In the genomic region with DNA sequence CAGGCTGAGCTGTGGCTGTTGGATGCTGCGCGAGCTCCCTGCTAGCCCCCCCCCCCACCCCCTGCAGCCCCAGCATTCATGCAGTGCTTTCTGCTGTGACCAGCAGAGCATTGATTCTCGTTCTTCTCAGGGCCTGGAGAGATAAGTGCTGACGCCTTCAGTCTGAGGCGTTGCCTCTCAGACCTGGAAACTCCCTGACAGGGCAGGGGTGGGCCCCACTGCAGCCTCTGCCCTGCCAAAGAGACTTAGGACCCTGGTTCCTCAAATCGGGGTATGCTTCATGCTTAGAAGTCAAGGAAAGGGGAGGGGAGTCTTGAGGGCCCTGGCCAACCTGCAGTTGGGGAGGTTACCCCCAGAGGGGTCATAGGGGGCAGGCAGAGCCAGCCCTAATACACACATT, we compare ENCODE assay signal across 15 cellular contexts.
"Had no signal": no experiment of that assay in that cellular context is flagged by ENCODE, and none has a peak within 500 bp of the region (broad histone marks: within the 10 kb centered on the region; RNA-seq: fewer than 3 reads in every experiment).

No MANE protein-coding gene starts in this region.

- H3K9me3 Mint-ChIP-seq: activated CD4-positive, alpha-beta memory T cell treated with anti-CD3 and anti-CD28 coated beads, Interleukin-2, amount 10 ng/mL, durations not matched to agents 7 days and 5 days; nephron progenitor cell; T-helper 2 cell treated with Interferon-gamma antibody and Interleukin-4, amounts not matched to agents 5 μg/mL and 100 μg/mL, for 36 hours had no signal

- FAIRE-seq: bronchial epithelial cell, endothelial cell of umbilical vein had no signal

- H3K27me3 ChIP-seq: tibial nerve had no signal

- H3K27ac ChIP-seq: heart left ventricle, left ventricle myocardium inferior, tibial nerve, VCaP had no signal

- ATAC-seq: activated CD4-positive, alpha-beta T cell treated with anti-CD3 and anti-CD28 coated beads for 36 hours; heart left ventricle had no signal

- H3K27ac Mint-ChIP-seq: activated CD4-positive, alpha-beta memory T cell treated with anti-CD3 and anti-CD28 coated beads, Interleukin-2, amount 10 ng/mL, durations not matched to agents 7 days and 5 days; activated CD4-positive, alpha-beta T cell treated with anti-CD3 and anti-CD28 coated beads for 36 hours; nephron progenitor cell; T-helper 2 cell treated with Interferon-gamma antibody and Interleukin-4, amounts not matched to agents 5 μg/mL and 100 μg/mL, for 36 hours had no signal

- H3K4me3 ChIP-seq: heart left ventricle, left ventricle myocardium inferior, tibial nerve had no signal

- H3K4me1 Mint-ChIP-seq: activated CD4-positive, alpha-beta T cell treated with anti-CD3 and anti-CD28 coated beads for 36 hours had no signal

- H3K4me3 Mint-ChIP-seq: activated CD4-positive, alpha-beta memory T cell treated with anti-CD3 and anti-CD28 coated beads, Interleukin-2, amount 10 ng/mL, durations not matched to agents 7 days and 5 days; activated CD4-positive, alpha-beta T cell treated with anti-CD3 and anti-CD28 coated beads for 36 hours; nephron progenitor cell; T-helper 2 cell treated with Interferon-gamma antibody and Interleukin-4, amounts not matched to agents 5 μg/mL and 100 μg/mL, for 36 hours had no signal

- H3K36me3 ChIP-seq: heart left ventricle, left ventricle myocardium inferior had no signal

- DNase-seq: activated CD4-positive, alpha-beta memory T cell treated with anti-CD3 and anti-CD28 coated beads, Interleukin-2, amount 10 ng/mL, durations not matched to agents 7 days and 5 days; activated CD4-positive, alpha-beta T cell treated with anti-CD3 and anti-CD28 coated beads for 36 hours; activated T-cell treated with anti-CD3 and anti-CD28 coated beads, Interleukin-2, amount 50 U/mL, for 48 hours; aorta; foreskin melanocyte; heart left ventricle; islet precursor cell; left ventricle myocardium inferior; mesenchymal stem cell; nephron progenitor cell had no signal

- H3K9me3 ChIP-seq: heart left ventricle, left ventricle myocardium inferior, tibial nerve had no signal
